Comparison of ENCODE assay signal across 9 cellular contexts in genomic region chr7:2613926-2614613, GRCh38. TPM values are rescaled to one million over a fixed set of nuclear protein-coding genes. Genes with fewer than 3 reads are reported as not detected.
DNase-seq lines count a peak whose midpoint lies in the region; ATAC-seq and TF ChIP-seq lines count a peak whose summit lies in the region.
"Had no signal": no experiment of that assay in that cellular context is flagged by ENCODE, and none has a peak within 500 bp of the region (broad histone marks: within the 10 kb centered on the region; RNA-seq: fewer than 3 reads in every experiment).

No MANE protein-coding gene starts in this region.

- H3K4me1 ChIP-seq in suprapubic skin, result peaks cover 43% of the 10 kb centered on the region

- no peak for TF ChIP-seq POLR2A in suprapubic skin (IDR thresholded peaks at IDR 0.05)

- TF ChIP-seq EP300 in suprapubic skin (IDR thresholded peaks at IDR 0.05), result no peak

- DNase-seq in NAMALWA (ENCODE audit: low spot score) (peak; percentile 63), anterior cingulate cortex (lab: John Stamatoyannopoulos, UW) (peak in 35 of 58 donors; percentile 18 to 78 (median 51)), kidney tubule cell (ENCODE audit: low spot score) (peak; percentile 30), suprapubic skin (ENCODE audit: low spot score in 2 of 2) (no peak)
- DNase-seq in activated effector memory CD4-positive, alpha-beta T cell treated with anti-CD3 and anti-CD28 coated beads, Interleukin-2, amount 50 U/mL, for 16 hours, result no peak

- 47% methylated on average over 22 of the region's 22 CpGs for WGBS in suprapubic skin

- TF ChIP-seq CTCF in suprapubic skin (IDR thresholded peaks at IDR 0.05), result no peak

- H3K27me3 ChIP-seq in suprapubic skin, result no peaks in the 10 kb centered on the region
- H3K27me3 ChIP-seq: SJSA1 had no signal

- no peaks in the 10 kb centered on the region for H3K36me3 ChIP-seq in suprapubic skin
- H3K36me3 ChIP-seq: SJSA1 had no signal

- H3K27ac ChIP-seq in suprapubic skin, result peak overlapping the region; percentile 71
- H3K27ac ChIP-seq: SJSA1 had no signal

- peak overlapping the region; percentile 20 for H3K4me3 ChIP-seq in suprapubic skin
- H3K4me3 ChIP-seq: SJSA1 had no signal

- H3K9me3 ChIP-seq in suprapubic skin, result no peaks in the 10 kb centered on the region
- H3K9me3 ChIP-seq: SJSA1 had no signal

- ATAC-seq in HG03159 (IDR thresholded peaks at IDR 0.05; ENCODE audit: unreplicated experiment), result no peak
- ATAC-seq in HG03025 (IDR thresholded peaks at IDR 0.05; ENCODE audit: low FRiP score, unreplicated experiment), result no peak
- ATAC-seq in HG03280 (IDR thresholded peaks at IDR 0.05; ENCODE audit: unreplicated experiment), result no peak

RNA-seq across cellular contexts. Expression of gene TTYH3, which starts 17.7 kb away (rescaled TPM):
- 10 to 100 TPM; 14.0 to 26.3 (median 19.5) TPM for total RNA-seq in suprapubic skin

RNA-seq across cellular contexts. Expression of gene IQCE, which starts 55.3 kb away (rescaled TPM):
- total RNA-seq in suprapubic skin, result 10 to 100 TPM; 10.1 to 18.8 (median 15.7) TPM

RNA-seq across cellular contexts. Expression of gene BRAT1, which starts 58.7 kb away (rescaled TPM):
- 10 to 100 TPM; 51.5 to 79.3 (median 63.3) TPM for total RNA-seq in suprapubic skin

Comparison
In these comparisons a context has a peak if more than half of its experiments do, and no peak if none do; other contexts are left out.
1. DNase-seq: peak in NAMALWA (single experiment), anterior cingulate cortex (35 of 58) and kidney tubule cell (single experiment); none in suprapubic skin (0 of 2) and activated effector memory CD4-positive, alpha-beta T cell treated with anti-CD3 and anti-CD28 coated beads, Interleukin-2, amount 50 U/mL, for 16 hours (single experiment).